13 cellular contexts compared by ENCODE assay signal in the genomic region with DNA sequence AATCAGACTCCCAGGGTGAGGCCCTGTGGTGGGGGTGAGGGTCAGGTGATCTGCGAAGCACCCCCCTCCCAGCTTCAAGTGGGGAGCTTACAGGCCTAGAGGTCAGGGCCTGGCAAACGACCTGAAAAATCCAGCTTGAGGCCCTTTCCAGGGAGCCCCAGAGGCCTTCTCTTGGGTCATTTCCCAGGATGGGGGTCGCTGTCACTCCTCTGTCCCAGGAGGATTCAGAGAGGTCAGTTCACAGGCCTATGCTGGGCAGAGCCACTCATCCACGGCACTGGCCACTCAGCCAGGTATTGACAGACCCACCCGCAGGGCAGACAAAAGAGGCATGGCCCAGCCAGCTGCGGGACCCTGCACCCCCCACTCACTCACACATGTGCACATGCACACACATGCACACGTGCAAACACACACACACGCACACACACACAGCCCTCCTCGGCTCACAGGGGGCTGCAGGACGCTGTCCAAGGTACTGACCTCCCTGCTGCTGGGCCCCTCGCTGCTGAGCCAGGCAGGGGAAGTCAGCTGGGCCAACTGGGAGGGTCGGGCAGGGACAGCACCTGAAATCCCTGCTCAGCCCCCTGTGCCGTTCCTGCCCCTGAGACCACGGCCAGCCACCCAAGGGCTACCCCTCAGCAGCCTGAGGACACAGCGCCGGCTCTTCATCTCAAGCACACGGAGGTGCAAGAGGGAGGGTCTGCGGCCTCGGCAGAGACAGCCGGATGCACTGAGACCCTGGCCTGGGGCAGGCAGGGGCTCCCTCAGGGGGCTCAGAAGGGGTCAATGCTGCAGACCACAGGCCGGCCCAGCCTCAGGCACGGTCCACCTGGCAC.
DNase-seq lines count a peak whose midpoint lies in the region; ATAC-seq, FAIRE-seq and TF ChIP-seq lines count a peak whose summit lies in the region.
"Had no signal": no experiment of that assay in that cellular context is flagged by ENCODE, and none has a peak within 500 bp of the region (broad histone marks: within the 10 kb centered on the region; RNA-seq: fewer than 3 reads in every experiment).

No MANE protein-coding gene starts in this region.

- TF ChIP-seq POLR2A in H1 (IDR thresholded peaks at IDR 0.05; ENCODE audit: control extremely low read depth in 1 of 2, low read depth in 2 of 2, low read length in 2 of 2), result no peak
- no peak for TF ChIP-seq POLR2A in tibial nerve (IDR thresholded peaks at IDR 0.05)

- no peak overlapping the region for H2BK15ac ChIP-seq in H1 (ENCODE audit: low read length)

- H3K27me3 Mint-ChIP-seq in activated naive CD4-positive, alpha-beta T cell treated with anti-CD3 and anti-CD28 coated beads for 36 hours (ENCODE audit: low read depth), result peaks cover 20% of the 10 kb centered on the region

- H4K91ac ChIP-seq in H1 (replicated peaks; ENCODE audit: insufficient read length, low read length), result no peak overlapping the region

- peak overlapping the region; percentile 72 for H4K5ac ChIP-seq in H1 (ENCODE audit: insufficient read length, low read depth, low read length)

- H3K23me2 ChIP-seq in H1 (ENCODE audit: low read depth, low read length), result no peaks in the 10 kb centered on the region

- no peak overlapping the region for H2BK120ac ChIP-seq in H1 (replicated peaks; ENCODE audit: low read depth, low read length)

- no peak overlapping the region for H2AK5ac ChIP-seq in H1 (ENCODE audit: low read depth, low read length)

- H3K9me3 Mint-ChIP-seq in activated naive CD4-positive, alpha-beta T cell treated with anti-CD3 and anti-CD28 coated beads for 36 hours, result no peaks in the 10 kb centered on the region

- H3K9me3 ChIP-seq in A673 (ENCODE audit: low read depth, low read length, poor library complexity, severe bottlenecking) (no peaks in the 10 kb centered on the region), H1 (ENCODE audit: insufficient read depth in 2 of 2, low read depth in 1 of 2, low read length in 1 of 2) (no peaks in the 10 kb centered on the region), tibial nerve (no peaks in the 10 kb centered on the region)
- H3K9me3 ChIP-seq: ascending aorta had no signal

- no peak overlapping the region for H2BK12ac ChIP-seq in H1 (ENCODE audit: low read depth, low read length)

- no peak overlapping the region for H2BK20ac ChIP-seq in H1 (ENCODE audit: low read length)

- no peak overlapping the region for H3K4ac ChIP-seq in H1 (replicated peaks; ENCODE audit: insufficient read length, low read depth, low read length)

- no peaks in the 10 kb centered on the region for H3K36me3 Mint-ChIP-seq in activated naive CD4-positive, alpha-beta T cell treated with anti-CD3 and anti-CD28 coated beads for 36 hours (ENCODE audit: low read depth)

- H2BK5ac ChIP-seq in H1 (ENCODE audit: low read depth, low read length), result no peak overlapping the region

- ATAC-seq in GM18520 (IDR thresholded peaks at IDR 0.05; ENCODE audit: unreplicated experiment), result no peak

- no peak overlapping the region; the same call in 1 of the 2 replicates for H3K18ac ChIP-seq in H1 (ENCODE audit: extremely low read depth, low read length)

- H3K4me2 ChIP-seq in H1 (ENCODE audit: insufficient read depth in 1 of 2, low read depth in 2 of 2, low read length in 2 of 2), result peak overlapping the region; percentile 4 to 13; a peak in 2 of 4 replicates

- no peak overlapping the region for H3K56ac ChIP-seq in H1 (replicated peaks; ENCODE audit: insufficient read length, low read depth, low read length)

- BruUV-seq in A673 (replicated peaks; lab: Mats Ljungman, UMichigan), result no TSS peak

- no peaks in the 10 kb centered on the region for H3K4me1 Mint-ChIP-seq in activated naive CD4-positive, alpha-beta T cell treated with anti-CD3 and anti-CD28 coated beads for 36 hours (ENCODE audit: low read depth)

- no peak overlapping the region for H3K4me3 Mint-ChIP-seq in activated naive CD4-positive, alpha-beta T cell treated with anti-CD3 and anti-CD28 coated beads for 36 hours

- no peak overlapping the region; the same call in 1 of the 2 replicates for H4K8ac ChIP-seq in H1 (ENCODE audit: extremely low read depth, insufficient read depth, low read length)

- DNase-seq in A673 (ENCODE audit: low spot score) (peak; percentile 24), H1 (ENCODE audit: low read depth in 1 of 2, low spot score in 2 of 2) (peak; percentile 36 to 87), mesenteric fat pad (ENCODE audit: low spot score) (peak; percentile 60), tibial nerve (ENCODE audit: low spot score in 2 of 2) (no peak)
- DNase-seq in activated T-cell treated with anti-CD3 and anti-CD28 coated beads, Interleukin-2, amount 50 U/mL, for 48 hours, result no peak
- DNase-seq in activated naive CD4-positive, alpha-beta T cell treated with anti-CD3 and anti-CD28 coated beads for 36 hours, result no peak
- DNase-seq: NCI-H1930; stimulated activated CD4-positive, alpha-beta T cell treated with anti-CD3 and anti-CD28 coated beads, Interleukin-12 subunit alpha, Interleukin-12 subunit beta, amount 100 ng/mL, for 4 hours; stimulated activated CD8-positive, alpha-beta memory T cell treated with anti-CD3 and anti-CD28 coated beads, Interleukin-4, amount 100 ng/mL, for 48 hours had no signal

- WGBS in H1 (ENCODE audit: extremely low coverage in 1 of 2, insufficient coverage in 1 of 2, insufficient read length in 1 of 2, insufficient replicate concordance in 2 of 2, low coverage in 1 of 2, low lambda C conversion rate in 2 of 2, missing lambda C conversion rate in 1 of 2), 2 experiments, result 53% methylated on average over 20 of the region's 22 CpGs; no CpG with 5 or more reads in 1 of the 2 experiments
- 36 to 39% methylated on average over 10 to 15 of the region's 22 CpGs for WGBS in tibial nerve, 2 donors

- H3K36me3 ChIP-seq in A673 (ENCODE audit: insufficient read depth, low read length, poor library complexity, severe bottlenecking) (no peaks in the 10 kb centered on the region), H1 (ENCODE audit: control insufficient read depth in 2 of 4, insufficient read depth in 4 of 4, low read length in 3 of 4) (no peaks in the 10 kb centered on the region), tibial nerve (no peaks in the 10 kb centered on the region)
- H3K36me3 ChIP-seq: ascending aorta had no signal

- peaks cover 22% of the 10 kb centered on the region for H3K27me3 ChIP-seq in A673 (replicated peaks; ENCODE audit: insufficient read depth, low read depth, low read length, poor library complexity)
- H3K27me3 ChIP-seq in H1 (replicated peaks in 1 of 4; ENCODE audit: control insufficient read depth in 3 of 4, extremely low read depth in 1 of 4, insufficient read depth in 3 of 4, low read length in 3 of 4), result no peaks in the 10 kb centered on the region; a peak in 1 of 7 replicates
- H3K27me3 ChIP-seq in tibial nerve, result peaks cover 0 to 10% of the 10 kb centered on the region in 2 donors
- H3K27me3 ChIP-seq: ascending aorta had no signal

- H3K27ac ChIP-seq in A673 (ENCODE audit: low read depth, low read length, poor library complexity, severe bottlenecking) (no peak overlapping the region), H1 (ENCODE audit: low read depth, low read length) (peak overlapping the region; percentile 14; the same call in 1 of the 2 replicates), tibial nerve (no peak overlapping the region)
- H3K27ac ChIP-seq: ascending aorta had no signal

- intact Hi-C loops in A673 (cut with micrococcal nuclease; ENCODE audit: unreplicated experiment), result no loop called here
- intact Hi-C loops in activated naive CD4-positive, alpha-beta T cell treated with anti-CD3 and anti-CD28 coated beads for 36 hours (cut with micrococcal nuclease), result no loop called here

- no peak overlapping the region for H3K14ac ChIP-seq in H1 (ENCODE audit: insufficient read length)

- TF ChIP-seq RAD21 in Ishikawa (IDR thresholded peaks at IDR 0.05; ENCODE audit: low read depth), result no peak
- no peak for TF ChIP-seq RAD21 in H1 (IDR thresholded peaks at IDR 0.05 in 1 of 2, conservative IDR thresholded peaks at IDR 0.05 in 1 of 2; ENCODE audit: low read depth in 2 of 2, low read length in 2 of 2)

- TF ChIP-seq EP300 in Ishikawa (IDR thresholded peaks at IDR 0.05; ENCODE audit: borderline replicate concordance), result no peak
- peak in 1 of 2 experiments; percentile 6; a peak in 1 of 3 replicates for TF ChIP-seq EP300 in H1 (IDR thresholded peaks at IDR 0.05; ENCODE audit: borderline replicate concordance in 1 of 2, low read depth in 2 of 2, low read length in 2 of 2)
- TF ChIP-seq EP300 in tibial nerve (IDR thresholded peaks at IDR 0.05), result no peak

- no peaks in the 10 kb centered on the region; the same call in 1 of the 2 replicates for H3K79me1 ChIP-seq in H1 (ENCODE audit: low read depth, low read length)

- no peak overlapping the region for H3K23ac ChIP-seq in H1 (ENCODE audit: insufficient read length)

- no peak overlapping the region for H3K9ac ChIP-seq in H1 (replicated peaks in 1 of 4; ENCODE audit: extremely low read depth in 1 of 4, low read depth in 3 of 4, low read length in 3 of 4)

- H4K20me1 ChIP-seq in H1 (replicated peaks in 1 of 2; ENCODE audit: control insufficient read depth in 1 of 2, insufficient read depth in 2 of 2, low read length in 2 of 2), result peaks cover 2% of the 10 kb centered on the region in 2 experiments

- POLR2A ChIA-PET in A673 (lab: Charles Lee; ENCODE audit: low non-redundant PET) (no interaction called here), H1 (lab: Charles Lee; ENCODE audit: partially characterized antibody) (interaction anchor here (1.0 kb wide), 1 partner anchor 19 kb away, joined by 3 read pairs; no protein-coding TSS in a partner anchor)

- no peak for FAIRE-seq in H1 (lab: Jason Lieb, UNC)
- FAIRE-seq: G401.6 had no signal

- H3K4me1 ChIP-seq in A673 (ENCODE audit: insufficient read depth, low read length, poor library complexity, severe bottlenecking), result no peaks in the 10 kb centered on the region
- H3K4me1 ChIP-seq in H1 (replicated peaks in 1 of 4; ENCODE audit: control insufficient read depth in 3 of 4, insufficient read depth in 4 of 4, low read length in 3 of 4), result peaks cover 5 to 33% (median 15%) of the 10 kb centered on the region in 4 experiments
- no peaks in the 10 kb centered on the region for H3K4me1 ChIP-seq in tibial nerve
- H3K4me1 ChIP-seq: ascending aorta had no signal

- H3K79me2 ChIP-seq in H1 (ENCODE audit: control insufficient read depth in 1 of 2, insufficient read depth in 2 of 2, low read length in 2 of 2), result no peaks in the 10 kb centered on the region

- no peak overlapping the region for H3K27ac Mint-ChIP-seq in activated naive CD4-positive, alpha-beta T cell treated with anti-CD3 and anti-CD28 coated beads for 36 hours

- CTCF ChIA-PET in A673 (lab: Charles Lee) (no interaction called here), H1 (lab: Charles Lee; ENCODE audit: partially characterized antibody) (interaction anchor here (0.5 to 1.3 kb wide), 3 partner anchors 12 to 59 kb away, joined by 3 read pairs; no protein-coding TSS in a partner anchor)
- CTCF ChIA-PET in activated naive CD4-positive, alpha-beta T cell treated with anti-CD3 and anti-CD28 coated beads for 36 hours (lab: Charles Lee), result no interaction called here

- H3K4me3 ChIP-seq in A673 (ENCODE audit: low read depth, low read length, poor library complexity, severe bottlenecking) (no peak overlapping the region), H1 (ENCODE audit: extremely low read depth in 1 of 4, insufficient read depth in 2 of 4, low read depth in 3 of 4, low read length in 4 of 4) (no peak overlapping the region; a peak in 1 of 8 replicates), tibial nerve (no peak overlapping the region)
- H3K4me3 ChIP-seq: ascending aorta had no signal

- no peak overlapping the region for H2AFZ ChIP-seq in H1 (ENCODE audit: low read length)

- TF ChIP-seq CTCF in A673 (conservative IDR thresholded peaks at IDR 0.05; ENCODE audit: low read depth, low read length), result no peak
- TF ChIP-seq CTCF in H1 (IDR thresholded peaks at IDR 0.05; ENCODE audit: control extremely low read depth in 1 of 3, insufficient read depth in 1 of 3, low read depth in 1 of 3, low read length in 3 of 3), result no peak
- no peak for TF ChIP-seq CTCF in tibial nerve (IDR thresholded peaks at IDR 0.05)

Comparison
In these comparisons a context has a peak if more than half of its experiments do, and no peak if none do; other contexts are left out.
1. DNase-seq: peak in A673 (single experiment), H1 (2 of 2) and mesenteric fat pad (single experiment); none in activated T-cell treated with anti-CD3 and anti-CD28 coated beads, Interleukin-2, amount 50 U/mL, for 48 hours (0 of 2), tibial nerve (0 of 2) and activated naive CD4-positive, alpha-beta T cell treated with anti-CD3 and anti-CD28 coated beads for 36 hours (single experiment).